12 cellular contexts compared by ENCODE assay signal in genomic region chr7:75967055-75967454, GRCh38. TPM values are rescaled to one million over a fixed set of nuclear protein-coding genes. Genes with fewer than 3 reads are reported as not detected.
DNase-seq lines count a peak whose midpoint lies in the region; ATAC-seq, FAIRE-seq and TF ChIP-seq lines count a peak whose summit lies in the region.
"Had no signal": no experiment of that assay in that cellular context is flagged by ENCODE, and none has a peak within 500 bp of the region (broad histone marks: within the 10 kb centered on the region; RNA-seq: fewer than 3 reads in every experiment).

No MANE protein-coding gene starts in this region.

- no peak for TF ChIP-seq CTCF in H9 (conservative IDR thresholded peaks at IDR 0.05)
- no peak for TF ChIP-seq CTCF in endothelial cell (IDR thresholded peaks at IDR 0.05; ENCODE audit: unreplicated experiment)
- TF ChIP-seq CTCF in lung (IDR thresholded peaks at IDR 0.05; ENCODE audit: control extremely low read depth, extremely low read depth): no peak
- no peak for TF ChIP-seq CTCF in D721Med (IDR thresholded peaks at IDR 0.05; ENCODE audit: insufficient read depth, missing control alignments)

- H4K20me1 ChIP-seq in H9 (ENCODE audit: control insufficient read depth, insufficient read depth, insufficient read length): no peaks in the 10 kb centered on the region

- H4K5ac ChIP-seq in H9 (ENCODE audit: insufficient read length, low read depth, low read length): no peak overlapping the region

- H2BK12ac ChIP-seq in H9 (ENCODE audit: insufficient read length, low read depth, low read length): no peak overlapping the region

- H3K4me3 ChIP-seq in lung (no peak overlapping the region), skin epidermis (no peak overlapping the region)

- FAIRE-seq in D721Med (lab: Jason Lieb, UNC): no peak

- peaks cover 0 to 12% of the 10 kb centered on the region in 2 donors for H3K36me3 ChIP-seq in lung (ENCODE audit: control insufficient read depth in 2 of 2, insufficient read depth in 2 of 2, low read length in 2 of 2)
- H3K36me3 ChIP-seq: WERI-Rb-1 had no signal

- H2BK120ac ChIP-seq in H9 (ENCODE audit: low read depth, low read length, poor library complexity, severe bottlenecking): no peak overlapping the region

- H3K27ac Mint-ChIP-seq in H9 (peak overlapping the region; percentile 73 to 89 (median 78); a peak in 4 of 7 replicates), endothelial cell (ENCODE audit: unreplicated experiment) (peak overlapping the region; percentile 96)
- no peak overlapping the region for H3K27ac Mint-ChIP-seq in activated naive CD4-positive, alpha-beta T cell treated with anti-CD3 and anti-CD28 coated beads, Interleukin-2, amount 50 U/mL, for 72 hours
- H3K27ac Mint-ChIP-seq: activated naive CD4-positive, alpha-beta T cell treated with anti-CD3 and anti-CD28 coated beads, Interleukin-2, amount 50 U/mL, for 24 hours; natural killer cell had no signal

- no peak overlapping the region for H3K4me3 Mint-ChIP-seq in H9
- no peak overlapping the region for H3K4me3 Mint-ChIP-seq in endothelial cell (ENCODE audit: unreplicated experiment)
- H3K4me3 Mint-ChIP-seq: activated naive CD4-positive, alpha-beta T cell treated with anti-CD3 and anti-CD28 coated beads, Interleukin-2, amount 50 U/mL, for 24 hours; natural killer cell had no signal

- no peaks in the 10 kb centered on the region for H3K4me1 ChIP-seq in H9 (ENCODE audit: insufficient read depth, low read length)
- H3K4me1 ChIP-seq in lung (ENCODE audit: control insufficient read depth in 2 of 2, insufficient read depth in 2 of 2, low read length in 2 of 2): peaks cover 10 to 29% of the 10 kb centered on the region in 2 donors

- H3K9me3 Mint-ChIP-seq in H9: no peaks in the 10 kb centered on the region
- no peaks in the 10 kb centered on the region for H3K9me3 Mint-ChIP-seq in endothelial cell (ENCODE audit: unreplicated experiment)
- no peaks in the 10 kb centered on the region for H3K9me3 Mint-ChIP-seq in activated naive CD4-positive, alpha-beta T cell treated with anti-CD3 and anti-CD28 coated beads, Interleukin-2, amount 50 U/mL, for 72 hours
- H3K9me3 Mint-ChIP-seq: activated naive CD4-positive, alpha-beta T cell treated with anti-CD3 and anti-CD28 coated beads, Interleukin-2, amount 50 U/mL, for 24 hours; natural killer cell had no signal

- no peak overlapping the region for H3K9ac ChIP-seq in H9 (ENCODE audit: extremely low read depth, insufficient read length, low read length)

- no peak overlapping the region for H3K56ac ChIP-seq in H9 (ENCODE audit: insufficient read length, low read depth, low read length)

- no peak overlapping the region for H3K4ac ChIP-seq in H9 (ENCODE audit: low read depth, low read length)

- H3K4me1 Mint-ChIP-seq in H9 (peaks cover 4 to 11% of the 10 kb centered on the region in 2 experiments; a peak in 3 of 4 replicates), endothelial cell (ENCODE audit: unreplicated experiment) (peaks cover 25% of the 10 kb centered on the region)

- H3K27me3 Mint-ChIP-seq in H9 (ENCODE audit: low read depth) (no peaks in the 10 kb centered on the region; the same call in 1 of the 2 replicates), endothelial cell (ENCODE audit: unreplicated experiment) (peaks cover 8% of the 10 kb centered on the region)
- H3K27me3 Mint-ChIP-seq: activated naive CD4-positive, alpha-beta T cell treated with anti-CD3 and anti-CD28 coated beads, Interleukin-2, amount 50 U/mL, for 24 hours had no signal

- no peak overlapping the region for H2BK15ac ChIP-seq in H9 (ENCODE audit: low read depth, low read length)

- H3T11ph ChIP-seq in H9 (ENCODE audit: low read length): no peak overlapping the region

- H3K14ac ChIP-seq in H9 (ENCODE audit: insufficient read depth, low read length): no peak overlapping the region; the same call in 1 of the 2 replicates

- H3K9me3 ChIP-seq in H9 (ENCODE audit: control insufficient read depth, low read depth, low read length) (no peaks in the 10 kb centered on the region), lung (ENCODE audit: control insufficient read depth in 2 of 2, insufficient read depth in 1 of 2, low read length in 1 of 2) (no peaks in the 10 kb centered on the region)

- no peak overlapping the region for H2BK5ac ChIP-seq in H9 (ENCODE audit: insufficient read length, low read length)

- no peak overlapping the region for H3K23ac ChIP-seq in H9 (ENCODE audit: insufficient read length, low read depth, low read length)

- ATAC-seq in lung (ENCODE audit: insufficient read depth, low FRiP score) (no peak), GM19324 (IDR thresholded peaks at IDR 0.05; ENCODE audit: low FRiP score, unreplicated experiment) (no peak)
- ATAC-seq in activated naive CD4-positive, alpha-beta T cell treated with anti-CD3 and anti-CD28 coated beads, Interleukin-2, amount 50 U/mL, for 72 hours: no peak
- ATAC-seq: natural killer cell had no signal

- no peak for DNase-seq in H9
- DNase-seq in endothelial cell (ENCODE audit: low spot score): no peak
- DNase-seq in lung (ENCODE audit: low spot score): no peak
- no peak for DNase-seq in activated naive CD4-positive, alpha-beta T cell treated with anti-CD3 and anti-CD28 coated beads, Interleukin-2, amount 50 U/mL, for 72 hours (ENCODE audit: low spot score in 2 of 2)
- no peak for DNase-seq in UCSD-AML1 (lab: John Stamatoyannopoulos, UW; ENCODE audit: unreplicated experiment)
- no peak for DNase-seq in D721Med (ENCODE audit: insufficient read length, low spot score)
- DNase-seq: natural killer cell; stimulated activated CD4-positive, alpha-beta T cell treated with anti-CD3 and anti-CD28 coated beads, Interleukin-12 subunit alpha, Interleukin-12 subunit beta, amount 100 ng/mL, for 4 hours; WERI-Rb-1 had no signal

- H4K8ac ChIP-seq in H9 (replicated peaks; ENCODE audit: insufficient read length, low read depth, low read length): no peak overlapping the region

- no CpG with 5 or more reads among the region's 11 CpGs for WGBS in H9 (ENCODE audit: extremely low coverage, insufficient read length, low lambda C conversion rate)
- WGBS in lung, 2 donors: 89 to 91% methylated on average over 11 of the region's 11 CpGs

- H4K91ac ChIP-seq in H9 (ENCODE audit: insufficient read length, low read depth, low read length): no peak overlapping the region

- H3K27me3 ChIP-seq in H9 (ENCODE audit: insufficient read depth, low read length) (no peaks in the 10 kb centered on the region), lung (ENCODE audit: control insufficient read depth, insufficient read depth) (no peaks in the 10 kb centered on the region)

- no peak overlapping the region for H2AFZ ChIP-seq in H9 (ENCODE audit: low read length)

- no peak overlapping the region for H2BK20ac ChIP-seq in H9 (ENCODE audit: low read depth, low read length, poor library complexity, severe bottlenecking)

- H3K27ac ChIP-seq in H9 (ENCODE audit: insufficient read length, low read depth, low read length): no peak overlapping the region
- peak overlapping the region; percentile 45 to 73 for H3K27ac ChIP-seq in lung (ENCODE audit: low read depth in 1 of 2, low read length in 1 of 2)
- H3K27ac ChIP-seq in skin epidermis: peak overlapping the region in 16 of 21 experiments; percentile 27 to 84 (median 56)
- H3K27ac ChIP-seq: WERI-Rb-1 had no signal

- no peak overlapping the region for H3K18ac ChIP-seq in H9 (ENCODE audit: insufficient read length, low read depth, low read length)

- no peaks in the 10 kb centered on the region for H3K79me1 ChIP-seq in H9 (ENCODE audit: insufficient read depth, low read depth, low read length, poor library complexity, severe bottlenecking)

- no peak overlapping the region for H2AK5ac ChIP-seq in H9 (ENCODE audit: insufficient read length, low read length)

- no peaks in the 10 kb centered on the region for H3K79me2 ChIP-seq in H9 (ENCODE audit: insufficient read depth, low read length)

- H3K4me2 ChIP-seq in H9 (ENCODE audit: insufficient read depth, insufficient read length, low read length): no peak overlapping the region

- no peaks in the 10 kb centered on the region for H3K23me2 ChIP-seq in H9 (ENCODE audit: insufficient read length, low read depth, low read length, poor library complexity, severe bottlenecking)

- H3K36me3 Mint-ChIP-seq in H9 (ENCODE audit: insufficient read depth in 1 of 3, low read depth in 3 of 3) (peaks cover 10 to 27% (median 27%) of the 10 kb centered on the region in 3 experiments; a peak in 6 of 7 replicates), endothelial cell (ENCODE audit: low read depth, unreplicated experiment) (peaks cover 9% of the 10 kb centered on the region)
- H3K36me3 Mint-ChIP-seq in activated naive CD4-positive, alpha-beta T cell treated with anti-CD3 and anti-CD28 coated beads, Interleukin-2, amount 50 U/mL, for 72 hours: no peaks in the 10 kb centered on the region
- H3K36me3 Mint-ChIP-seq: natural killer cell had no signal

RNA-seq across cellular contexts. Expression of gene TMEM120A, which starts 27.3 kb away (rescaled TPM):
- total RNA-seq in H9 (2021) (23.2 and 30.0 TPM in 2 replicates), endothelial cell (ENCODE audit: unreplicated experiment) (18.2 TPM), lung (10 to 100 TPM; 15.7 to 58.8 TPM)
- polyA plus RNA-seq in lung: 10 to 100 TPM; 56.5 to 90.1 TPM
- total RNA-seq in activated naive CD4-positive, alpha-beta T cell treated with anti-CD3 and anti-CD28 coated beads, Interleukin-2, amount 50 U/mL, for 72 hours: 10 to 100 TPM; 23.7 to 43.3 TPM

RNA-seq across cellular contexts. Expression of gene POR, which starts 52.1 kb away (rescaled TPM):
- total RNA-seq in H9 (2021): 125 and 128 TPM in 2 replicates
- 70.8 TPM for total RNA-seq in endothelial cell (ENCODE audit: unreplicated experiment)
- 100 to 1,000 TPM; 111 to 284 TPM for total RNA-seq in lung
- 100 to 1,000 TPM; 243 to 305 TPM for polyA plus RNA-seq in lung
- total RNA-seq in activated naive CD4-positive, alpha-beta T cell treated with anti-CD3 and anti-CD28 coated beads, Interleukin-2, amount 50 U/mL, for 72 hours: 10 to 100 TPM; 22.7 to 40.9 TPM

Comparison
In these comparisons a context has a peak if more than half of its experiments do, and no peak if none do; other contexts are left out.
1. H3K27ac Mint-ChIP-seq: peak in H9 (3 of 3) and endothelial cell (single experiment); none in activated naive CD4-positive, alpha-beta T cell treated with anti-CD3 and anti-CD28 coated beads, Interleukin-2, amount 50 U/mL, for 72 hours (0 of 2).